In the genomic region with DNA sequence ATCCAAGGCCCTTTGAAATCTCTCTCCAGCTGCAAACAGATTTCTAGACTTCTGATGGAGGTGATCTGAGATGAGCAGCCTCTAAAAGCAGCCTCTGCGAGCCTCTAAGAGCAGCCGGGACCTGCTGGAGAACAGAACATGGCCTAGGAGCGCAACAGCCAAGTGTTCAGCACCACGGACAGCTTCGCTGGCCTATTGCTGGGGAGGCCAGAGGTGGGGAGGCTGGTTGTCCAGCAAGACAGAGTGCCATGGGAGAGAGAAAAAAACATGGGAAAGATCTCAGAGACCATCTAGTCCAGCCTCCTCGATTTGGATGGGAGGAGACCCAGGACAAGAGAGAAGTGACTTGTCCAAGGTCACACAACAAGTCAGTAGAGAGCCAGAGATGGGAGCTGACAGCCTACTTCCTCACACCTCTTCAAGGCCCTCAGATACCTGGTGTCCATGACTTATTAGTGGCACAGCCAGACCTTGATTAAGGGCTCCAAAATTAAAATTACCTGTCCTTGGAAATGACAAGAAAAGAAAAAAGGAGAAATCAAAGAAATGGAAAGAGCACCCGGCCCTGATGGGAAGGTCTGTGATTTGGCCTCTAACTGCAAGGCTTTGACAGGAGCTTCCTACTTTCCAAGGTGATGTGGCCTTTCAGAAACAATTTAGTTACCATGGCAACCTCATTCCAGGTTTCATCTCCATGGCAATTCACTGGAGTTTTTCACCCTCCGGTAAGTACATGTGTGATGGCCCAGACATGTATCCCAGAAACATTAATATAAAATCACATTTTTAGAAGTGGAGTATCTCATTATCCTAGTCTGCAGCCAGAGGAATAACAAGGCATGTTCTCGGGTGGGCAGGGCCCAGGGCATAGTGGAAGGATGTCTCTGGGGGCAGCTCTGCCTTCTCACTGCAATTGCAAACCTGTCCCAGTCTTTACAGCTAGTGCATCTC, we compare ENCODE assay signal across 13 cellular contexts. TPM values are rescaled to one million over a fixed set of nuclear protein-coding genes. Genes with fewer than 3 reads are reported as not detected.
DNase-seq lines count a peak whose midpoint lies in the region; ATAC-seq, FAIRE-seq and TF ChIP-seq lines count a peak whose summit lies in the region.
"Had no signal": no experiment of that assay in that cellular context is flagged by ENCODE, and none has a peak within 500 bp of the region (broad histone marks: within the 10 kb centered on the region; RNA-seq: fewer than 3 reads in every experiment).

No MANE protein-coding gene starts in this region.

- H3K4me1 ChIP-seq in K562 (replicated peaks in 1 of 2; ENCODE audit: control insufficient read depth in 2 of 2, insufficient read depth in 2 of 2, low read length in 2 of 2) (no peaks in the 10 kb centered on the region), mesenchymal stem cell (ENCODE audit: control insufficient read depth, insufficient read depth, low read depth, low read length) (peaks cover 2% of the 10 kb centered on the region)

- H3K14ac ChIP-seq in mesenchymal stem cell (ENCODE audit: low read length in 2 of 2): no peak overlapping the region

- no TSS peak for BruUV-seq in K562 (replicated peaks; lab: Mats Ljungman, UMichigan)

- H3K9me1 ChIP-seq in K562 (ENCODE audit: control insufficient read depth, insufficient read depth, low read length): no peaks in the 10 kb centered on the region

- intact Hi-C loops in K562 (cut with micrococcal nuclease): no loop called here

- H3K23ac ChIP-seq in mesenchymal stem cell (ENCODE audit: low read length in 2 of 2): no peak overlapping the region

- no peak overlapping the region for H3K4me3 ChIP-seq in MG63
- no peak overlapping the region for H3K4me3 ChIP-seq in K562
- H3K4me3 ChIP-seq in mesenchymal stem cell (ENCODE audit: insufficient read depth in 1 of 2, low read depth in 1 of 2, low read length in 2 of 2): no peak overlapping the region

- H2BK5ac ChIP-seq in mesenchymal stem cell (ENCODE audit: low read depth, low read length, poor library complexity, severe bottlenecking): no peak overlapping the region

- DNase-seq in ELR (ENCODE audit: low read depth): peak; percentile 40
- DNase-seq in MG63: peak; percentile 38
- peak; percentile 44 to 56 (median 48) for DNase-seq in K562 (ENCODE audit: extremely low read depth in 1 of 4, low spot score in 3 of 4)
- peak; percentile 50 for DNase-seq in mesenchymal stem cell
- DNase-seq in effector CD8-positive, alpha-beta T cell (lab: John Stamatoyannopoulos, UW): no peak
- no peak for DNase-seq in mucosa of gallbladder (ENCODE audit: low spot score)
- DNase-seq: CD8-positive, alpha-beta memory T cell; naive B cell; NCI-H1092; NCI-H69 had no signal

- FAIRE-seq in K562 (lab: Jason Lieb, UNC): peak; percentile 42

- H3K9ac ChIP-seq in K562 (ENCODE audit: insufficient read depth in 1 of 2, low read depth in 2 of 2, low read length in 2 of 2) (no peak overlapping the region), mesenchymal stem cell (ENCODE audit: low read length) (no peak overlapping the region)

- H4K20me1 ChIP-seq in K562 (replicated peaks; ENCODE audit: control insufficient read depth, insufficient read depth, low read length): peaks cover 5% of the 10 kb centered on the region; the same call in 1 of the 2 replicates

- WGBS in K562 (ENCODE audit: insufficient coverage, low coverage, missing lambda C conversion rate): 6% methylated on average over 9 of the region's 9 CpGs
- 64% methylated on average over 9 of the region's 9 CpGs for WGBS in mesenchymal stem cell

- H3K18ac ChIP-seq in mesenchymal stem cell (ENCODE audit: low read depth in 1 of 2, low read length in 2 of 2): no peak overlapping the region

- no peak overlapping the region for H2AFZ ChIP-seq in K562 (ENCODE audit: low read depth, low read length)
- no peak overlapping the region for H2AFZ ChIP-seq in mesenchymal stem cell (ENCODE audit: low read depth, low read length)

- CTCF ChIA-PET in K562 (lab: Yijun Ruan, JAX; ENCODE audit: low intra/inter-chr PET ratio): no interaction called here

- no peak overlapping the region for H2BK120ac ChIP-seq in mesenchymal stem cell (ENCODE audit: low read depth, low read length)

- no peak for TF ChIP-seq RAD21 in K562 (CRISPR knock-in tag; conservative IDR thresholded peaks at IDR 0.05 in 1 of 2, IDR thresholded peaks at IDR 0.05 in 1 of 2)

- H3K79me1 ChIP-seq in mesenchymal stem cell (replicated peaks; ENCODE audit: low read length, poor library complexity, severe bottlenecking): no peaks in the 10 kb centered on the region

- H3K4ac ChIP-seq in mesenchymal stem cell (ENCODE audit: low read depth in 1 of 2, low read length in 2 of 2): no peak overlapping the region

- TF ChIP-seq POLR2A in K562 (conservative IDR thresholded peaks at IDR 0.05): no peak

- H3K4me2 ChIP-seq in K562 (ENCODE audit: insufficient read depth, low read length) (no peak overlapping the region), mesenchymal stem cell (ENCODE audit: low read length, poor library complexity, severe bottlenecking) (no peak overlapping the region)

- no peaks in the 10 kb centered on the region for H3K79me2 ChIP-seq in K562 (ENCODE audit: control insufficient read depth, insufficient read depth, low read length)

- peak; percentile 85 for ATAC-seq in K562
- no peak for ATAC-seq in HG02970 (IDR thresholded peaks at IDR 0.05; ENCODE audit: low FRiP score, unreplicated experiment)
- ATAC-seq: activated CD4-positive, CD25-positive, alpha-beta regulatory T cell treated with anti-CD3 and anti-CD28 coated beads, Interleukin-2, amount 50 U/mL, for 24 hours; esophagus mucosa had no signal

- H2BK12ac ChIP-seq in mesenchymal stem cell (ENCODE audit: low read length in 2 of 2): no peak overlapping the region

- H3K27me3 ChIP-seq in MG63 (no peaks in the 10 kb centered on the region), K562 (ENCODE audit: control insufficient read depth in 2 of 2, insufficient read depth in 2 of 2, low read length in 2 of 2) (peaks cover 16 to 42% of the 10 kb centered on the region in 2 experiments; a peak in 4 of 5 replicates), mesenchymal stem cell (ENCODE audit: control insufficient read depth in 1 of 2, insufficient read depth in 1 of 2, low read length in 2 of 2) (peaks cover 43 to 56% of the 10 kb centered on the region in 2 experiments)

- no peak overlapping the region for H3K27ac ChIP-seq in K562 (ENCODE audit: extremely low read depth, low read depth, low read length)
- no peak overlapping the region for H3K27ac ChIP-seq in mesenchymal stem cell (ENCODE audit: low read length, poor library complexity, severe bottlenecking)

- H2BK15ac ChIP-seq in mesenchymal stem cell (ENCODE audit: low read depth, poor library complexity, severe bottlenecking): no peak overlapping the region

- POLR2A ChIA-PET in K562 (lab: Yijun Ruan, JAX): interaction anchor here (1.2 to 2.2 kb wide), 3 partner anchors 16 to 22 kb away, joined by 4 to 5 read pairs (median 5); no protein-coding TSS in a partner anchor

- no peaks in the 10 kb centered on the region for H3K9me3 ChIP-seq in MG63
- H3K9me3 ChIP-seq in K562 (replicated peaks; ENCODE audit: control insufficient read depth, insufficient read depth, low read depth, low read length): no peaks in the 10 kb centered on the region
- peaks cover 10% of the 10 kb centered on the region for H3K9me3 ChIP-seq in mesenchymal stem cell (ENCODE audit: control insufficient read depth, low read length)

- H3K36me3 ChIP-seq in MG63 (no peaks in the 10 kb centered on the region), K562 (ENCODE audit: control insufficient read depth, insufficient read depth, low read length) (no peaks in the 10 kb centered on the region), mesenchymal stem cell (ENCODE audit: control insufficient read depth in 1 of 2, insufficient read depth in 2 of 2, low read depth in 1 of 2, low read length in 2 of 2) (no peaks in the 10 kb centered on the region)

- TF ChIP-seq EP300 in K562 (IDR thresholded peaks at IDR 0.05; ENCODE audit: low read length): no peak

- H4K91ac ChIP-seq in mesenchymal stem cell (ENCODE audit: low read length): no peak overlapping the region

- no peak overlapping the region for H2AK5ac ChIP-seq in mesenchymal stem cell (ENCODE audit: low read length, severe bottlenecking)

- H4K8ac ChIP-seq in mesenchymal stem cell (ENCODE audit: low read length): no peak overlapping the region

- no peak for TF ChIP-seq CTCF in K562 (IDR thresholded peaks at IDR 0.05 in 2 of 3, conservative IDR thresholded peaks at IDR 0.05 in 1 of 3; ENCODE audit: insufficient read depth in 2 of 3, low read depth in 1 of 3, low read length in 3 of 3)

- in situ Hi-C loops in K562 (cut with MboI): no loop called here

RNA-seq across cellular contexts. Expression of a gene that starts 14.5 kb away (rescaled TPM):
- total RNA-seq in MG63 (2014; rRNA removed; shearing (Covaris generic); ENCODE audit: low replicate concordance): 0.42 and 2.2 TPM in 2 replicates
- total RNA-seq in K562 (2011; cell fraction: chromatin; rRNA removed; ENCODE audit: low replicate concordance): not detected in 2 replicates
- not detected in 2 replicates for total RNA-seq in K562 (2011; cell fraction: nucleolus; rRNA removed)
- total RNA-seq in K562 (2011; cell fraction: nucleoplasm; rRNA removed): not detected in 2 replicates
- total RNA-seq in K562 (2014; rRNA removed): not detected in 2 replicates
- total RNA-seq in K562 (2014; rRNA removed; fragmentation: Illumina TruSeq; extraction: Trizol): not detected in 2 replicates
- total RNA-seq in K562 (2015; rRNA removed; fragmentation: Illumina TruSeq; extraction: Trizol): not detected in 2 replicates
- total RNA-seq in K562 (2021): 0.16 TPM in 1 of 2 replicates, not detected in the other
- polyA plus RNA-seq in K562 (2011; rRNA removed): not detected in 2 replicates
- 0.06 TPM in 1 of 2 replicates, not detected in the other for polyA plus RNA-seq in K562 (2011; cell fraction: cytosol; rRNA removed)
- polyA plus RNA-seq in K562 (2011; cell fraction: nucleus; rRNA removed): not detected in 2 replicates
- not detected in 2 replicates for polyA plus RNA-seq in K562 (2012)
- not detected in 2 replicates for polyA plus RNA-seq in K562 (2014; fragmentation: Illumina TruSeq; extraction: Trizol)
- not detected for polyA plus RNA-seq in K562 (2014; fragmentation: Nextera tagmentation; extraction: Ambion mirVana)
- 0.20 TPM in 1 of 2 replicates, not detected in the other for polyA plus RNA-seq in K562 (2014; rRNA removed)
- polyA minus RNA-seq in K562 (2011; rRNA and poly(A)+ RNA removed): not detected in 2 replicates
- polyA minus RNA-seq in K562 (2011; cell fraction: cytosol; rRNA and poly(A)+ RNA removed): not detected in 2 replicates
- not detected in 2 replicates for polyA minus RNA-seq in K562 (2011; cell fraction: nucleus; rRNA and poly(A)+ RNA removed)
- polyA plus RNA-seq in mesenchymal stem cell (2013, experiment 1 of 2): not detected
- not detected for polyA plus RNA-seq in mesenchymal stem cell (2013, experiment 2 of 2)
- not detected for total RNA-seq in mucosa of gallbladder
- total RNA-seq: CD8-positive, alpha-beta memory T cell; esophagus mucosa had no signal
- polyA plus RNA-seq: CD8-positive, alpha-beta memory T cell had no signal

RNA-seq across cellular contexts. Expression of a gene that starts 41.6 kb away (rescaled TPM):
- 27.1 and 32.2 TPM in 2 replicates for total RNA-seq in MG63 (2014; rRNA removed; shearing (Covaris generic); ENCODE audit: low replicate concordance)
- 156 and 170 TPM in 2 replicates for total RNA-seq in K562 (2011; cell fraction: chromatin; rRNA removed; ENCODE audit: low replicate concordance)
- 93.8 and 102 TPM in 2 replicates for total RNA-seq in K562 (2011; cell fraction: nucleolus; rRNA removed)
- total RNA-seq in K562 (2011; cell fraction: nucleoplasm; rRNA removed): 157 and 232 TPM in 2 replicates
- total RNA-seq in K562 (2014; rRNA removed) (32.7 and 38.5 TPM in 2 replicates), K562 (2014; rRNA removed; fragmentation: Illumina TruSeq; extraction: Trizol) (41.0 and 41.1 TPM in 2 replicates), K562 (2015; rRNA removed; fragmentation: Illumina TruSeq; extraction: Trizol) (32.7 and 34.6 TPM in 2 replicates), K562 (2021) (48.6 and 54.3 TPM in 2 replicates), mucosa of gallbladder (47.8 TPM)
- polyA plus RNA-seq in K562 (2011; rRNA removed) (95.3 and 96.3 TPM in 2 replicates), K562 (2014; fragmentation: Illumina TruSeq; extraction: Trizol) (41.0 and 43.9 TPM in 2 replicates), K562 (2014; fragmentation: Nextera tagmentation; extraction: Ambion mirVana) (10 to 100 TPM; 75.4 to 84.1 TPM), K562 (2014; rRNA removed) (45.2 and 48.9 TPM in 2 replicates)
- 56.4 and 69.6 TPM in 2 replicates for polyA plus RNA-seq in K562 (2011; cell fraction: cytosol; rRNA removed)
- polyA plus RNA-seq in K562 (2011; cell fraction: nucleus; rRNA removed): 83.6 and 116 TPM in 2 replicates
- polyA plus RNA-seq in K562 (2012): 35.3 and 36.2 TPM in 2 replicates
- polyA minus RNA-seq in K562 (2011; rRNA and poly(A)+ RNA removed): 87.7 and 94.0 TPM in 2 replicates
- 21.9 and 32.0 TPM in 2 replicates for polyA minus RNA-seq in K562 (2011; cell fraction: cytosol; rRNA and poly(A)+ RNA removed)
- 59.9 and 98.9 TPM in 2 replicates for polyA minus RNA-seq in K562 (2011; cell fraction: nucleus; rRNA and poly(A)+ RNA removed)
- polyA plus RNA-seq in mesenchymal stem cell (2013, experiment 1 of 2): 37.1 TPM
- 36.7 TPM for polyA plus RNA-seq in mesenchymal stem cell (2013, experiment 2 of 2)

Comparison
In these comparisons a context has a peak if more than half of its experiments do, and no peak if none do; other contexts are left out.
1. DNase-seq: peak in ELR (single experiment), MG63 (single experiment), K562 (4 of 4) and mesenchymal stem cell (single experiment); none in effector CD8-positive, alpha-beta T cell (single experiment) and mucosa of gallbladder (single experiment).